1 cellular context compared by ENCODE assay signal in genomic region chr10:100053686-100054460, GRCh38.
TF ChIP-seq lines count a peak whose summit lies in the region.

No MANE protein-coding gene starts in this region.

TF ChIP-seq in HepG2, 621 proteins besides CTCF, POLR2A, EP300 and RAD21:
- TF ChIP-seq NR1H2 (CRISPR knock-in tag; IDR thresholded peaks at IDR 0.05; ENCODE audit: borderline replicate concordance, low read depth) = no peak
- no peak for TF ChIP-seq ZNF879 (CRISPR knock-in tag; IDR thresholded peaks at IDR 0.05)
- TF ChIP-seq SIX1 (CRISPR knock-in tag; IDR thresholded peaks at IDR 0.05; ENCODE audit: borderline replicate concordance) = no peak
- TF ChIP-seq, protein P1, sequence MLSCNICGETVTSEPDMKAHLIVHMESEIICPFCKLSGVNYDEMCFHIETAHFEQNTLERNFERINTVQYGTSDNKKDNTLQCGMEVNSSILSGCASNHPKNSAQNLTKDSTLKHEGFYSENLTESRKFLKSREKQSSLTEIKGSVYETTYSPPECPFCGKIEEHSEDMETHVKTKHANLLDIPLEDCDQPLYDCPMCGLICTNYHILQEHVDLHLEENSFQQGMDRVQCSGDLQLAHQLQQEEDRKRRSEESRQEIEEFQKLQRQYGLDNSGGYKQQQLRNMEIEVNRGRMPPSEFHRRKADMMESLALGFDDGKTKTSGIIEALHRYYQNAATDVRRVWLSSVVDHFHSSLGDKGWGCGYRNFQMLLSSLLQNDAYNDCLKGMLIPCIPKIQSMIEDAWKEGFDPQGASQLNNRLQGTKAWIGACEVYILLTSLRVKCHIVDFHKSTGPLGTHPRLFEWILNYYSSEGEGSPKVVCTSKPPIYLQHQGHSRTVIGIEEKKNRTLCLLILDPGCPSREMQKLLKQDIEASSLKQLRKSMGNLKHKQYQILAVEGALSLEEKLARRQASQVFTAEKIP (CRISPR knock-in tag; IDR thresholded peaks at IDR 0.05; ENCODE audit: borderline replicate concordance) = no peak
- no peak for TF ChIP-seq POLR2AphosphoS5 (IDR thresholded peaks at IDR 0.05; ENCODE audit: low read depth, low read length)
- no peak for TF ChIP-seq HNRNPUL1 (IDR thresholded peaks at IDR 0.05; ENCODE audit: low read depth, low read length)
- TF ChIP-seq MAFK (conservative IDR thresholded peaks at IDR 0.05 in 1 of 2, IDR thresholded peaks at IDR 0.05 in 1 of 2; ENCODE audit: low read length in 2 of 2) = peak; percentile 62 to 69
- peak; percentile 43 for TF ChIP-seq MAFF (IDR thresholded peaks at IDR 0.05; ENCODE audit: low read depth, low read length)
- no peak for TF ChIP-seq HDAC2 (CRISPR knock-in tag; IDR thresholded peaks at IDR 0.05)
- TF ChIP-seq ZNF749 (CRISPR knock-in tag; IDR thresholded peaks at IDR 0.05; ENCODE audit: borderline replicate concordance) = no peak
- TF ChIP-seq KLF11 (CRISPR knock-in tag; IDR thresholded peaks at IDR 0.05) = no peak
- TF ChIP-seq, protein P2, sequence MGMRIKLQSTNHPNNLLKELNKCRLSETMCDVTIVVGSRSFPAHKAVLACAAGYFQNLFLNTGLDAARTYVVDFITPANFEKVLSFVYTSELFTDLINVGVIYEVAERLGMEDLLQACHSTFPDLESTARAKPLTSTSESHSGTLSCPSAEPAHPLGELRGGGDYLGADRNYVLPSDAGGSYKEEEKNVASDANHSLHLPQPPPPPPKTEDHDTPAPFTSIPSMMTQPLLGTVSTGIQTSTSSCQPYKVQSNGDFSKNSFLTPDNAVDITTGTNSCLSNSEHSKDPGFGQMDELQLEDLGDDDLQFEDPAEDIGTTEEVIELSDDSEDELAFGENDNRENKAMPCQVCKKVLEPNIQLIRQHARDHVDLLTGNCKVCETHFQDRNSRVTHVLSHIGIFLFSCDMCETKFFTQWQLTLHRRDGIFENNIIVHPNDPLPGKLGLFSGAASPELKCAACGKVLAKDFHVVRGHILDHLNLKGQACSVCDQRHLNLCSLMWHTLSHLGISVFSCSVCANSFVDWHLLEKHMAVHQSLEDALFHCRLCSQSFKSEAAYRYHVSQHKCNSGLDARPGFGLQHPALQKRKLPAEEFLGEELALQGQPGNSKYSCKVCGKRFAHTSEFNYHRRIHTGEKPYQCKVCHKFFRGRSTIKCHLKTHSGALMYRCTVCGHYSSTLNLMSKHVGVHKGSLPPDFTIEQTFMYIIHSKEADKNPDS (CRISPR knock-in tag; IDR thresholded peaks at IDR 0.05) = no peak
- TF ChIP-seq TCF7 (IDR thresholded peaks at IDR 0.05; ENCODE audit: low read depth) = no peak
- no peak for TF ChIP-seq ZNF652 (CRISPR knock-in tag; IDR thresholded peaks at IDR 0.05; ENCODE audit: borderline replicate concordance, low read depth)
- no peak for TF ChIP-seq ZNF629 (CRISPR knock-in tag; conservative IDR thresholded peaks at IDR 0.05)
- TF ChIP-seq ZNF337 (CRISPR knock-in tag; IDR thresholded peaks at IDR 0.05; ENCODE audit: borderline replicate concordance, low read depth) = no peak
